ENCODE assay signal across 8 cellular contexts in genomic region chr12:63584421-63584820, GRCh38.
DNase-seq lines count a peak whose midpoint lies in the region; FAIRE-seq and TF ChIP-seq lines count a peak whose summit lies in the region.
"Not testable (repeated sequence)": the region's sequence is repeated elsewhere in the genome, so short reads cannot be mapped to it uniquely, and the experiment has no call there.

No MANE protein-coding gene starts in this region.

- DNase-seq in Daoy (ENCODE audit: low read depth) (peak; percentile 56), HPDE6-E6E7 (ENCODE audit: extremely low spot score) (peak; percentile 1), RCC 7860 (ENCODE audit: low spot score) (peak; percentile 20), amniotic epithelial cell (ENCODE audit: low read depth) (peak; percentile 64), bronchial epithelial cell (ENCODE audit: low read depth) (peak; percentile 82), fibroblast of villous mesenchyme (ENCODE audit: low read depth) (peak; percentile 1), kidney epithelial cell (ENCODE audit: low read depth) (peak; percentile 29), urothelium cell line (ENCODE audit: low spot score) (peak; percentile 12)

- H3K27me3 ChIP-seq in bronchial epithelial cell (ENCODE audit: control insufficient read depth, insufficient read depth, low read length); kidney epithelial cell (ENCODE audit: control insufficient read depth, insufficient read depth, low read length): not testable (repeated sequence)

- FAIRE-seq in RCC 7860 (lab: Jason Lieb, UNC); bronchial epithelial cell (lab: Jason Lieb, UNC); urothelium cell line (lab: Jason Lieb, UNC): not testable (repeated sequence)

- not testable (repeated sequence) for H3K4me3 ChIP-seq in bronchial epithelial cell (ENCODE audit: low read depth, low read length); fibroblast of villous mesenchyme (ENCODE audit: low read depth, low read length); kidney epithelial cell (ENCODE audit: low read depth, low read length)

- H3K36me3 ChIP-seq in bronchial epithelial cell (ENCODE audit: control insufficient read depth, insufficient read depth, low read length); kidney epithelial cell (ENCODE audit: control insufficient read depth, insufficient read depth, low read length): not testable (repeated sequence)

- not testable (repeated sequence) for TF ChIP-seq CTCF in bronchial epithelial cell (IDR thresholded peaks at IDR 0.05; ENCODE audit: insufficient read depth, low read length, severe bottlenecking); fibroblast of villous mesenchyme (IDR thresholded peaks at IDR 0.05; ENCODE audit: insufficient read depth, low read depth, low read length); kidney epithelial cell (IDR thresholded peaks at IDR 0.05; ENCODE audit: insufficient read depth, low read length, poor library complexity, severe bottlenecking)

Comparison
In these comparisons a context has a peak if more than half of its experiments do, and no peak if none do; other contexts are left out.
1. DNase-seq: peak in every context shown above with its lines; median percentile 82 in bronchial epithelial cell; 64 in amniotic epithelial cell; 56 in Daoy; 29 in kidney epithelial cell; 20 in RCC 7860; 12 in urothelium cell line; 1 in HPDE6-E6E7; 1 in fibroblast of villous mesenchyme.